ENCODE assay signal across 11 cellular contexts in genomic region chr16:70162041-70162451, GRCh38. TPM values are rescaled to one million over a fixed set of nuclear protein-coding genes. Genes with fewer than 3 reads are reported as not detected.
DNase-seq lines count a peak whose midpoint lies in the region; ATAC-seq and TF ChIP-seq lines count a peak whose summit lies in the region.
"Had no signal": no experiment of that assay in that cellular context is flagged by ENCODE, and none has a peak within 500 bp of the region (broad histone marks: within the 10 kb centered on the region; RNA-seq: fewer than 3 reads in every experiment).

No MANE protein-coding gene starts in this region.

- H3K9me3 ChIP-seq in tibial artery = no peaks in the 10 kb centered on the region

- TF ChIP-seq CTCF in AG10803 (conservative IDR thresholded peaks at IDR 0.05; ENCODE audit: low read length) = no peak
- TF ChIP-seq CTCF in choroid plexus epithelial cell (conservative IDR thresholded peaks at IDR 0.05; ENCODE audit: low read depth, low read length) = no peak
- TF ChIP-seq CTCF in tibial artery (IDR thresholded peaks at IDR 0.05) = no peak

- no peak overlapping the region for H3K23ac ChIP-seq in mesendoderm (ENCODE audit: low read length)

- no peak overlapping the region for H3K9ac ChIP-seq in mesendoderm (ENCODE audit: low read length)
- H3K9ac ChIP-seq: KMS-11 had no signal

- H2BK5ac ChIP-seq in mesendoderm (ENCODE audit: low read length) = no peak overlapping the region

- H3K4me1 ChIP-seq in mesendoderm (ENCODE audit: control insufficient read depth, low read depth, low read length) (no peaks in the 10 kb centered on the region), tibial artery (no peaks in the 10 kb centered on the region)

- no peaks in the 10 kb centered on the region for H3K79me1 ChIP-seq in mesendoderm (ENCODE audit: low read length)

- H3K4ac ChIP-seq in mesendoderm (ENCODE audit: low read depth, low read length) = no peak overlapping the region

- no peak overlapping the region for H4K5ac ChIP-seq in mesendoderm (ENCODE audit: low read length)

- no peak overlapping the region for H2BK120ac ChIP-seq in mesendoderm (ENCODE audit: low read depth, low read length)

- no peak overlapping the region for H4K8ac ChIP-seq in mesendoderm (ENCODE audit: low read depth, low read length)

- H3K27me3 ChIP-seq in mesendoderm (ENCODE audit: insufficient read depth, low read length, poor library complexity) (no peaks in the 10 kb centered on the region), tibial artery (no peaks in the 10 kb centered on the region)

- no peak overlapping the region for H3K18ac ChIP-seq in mesendoderm (ENCODE audit: low read length)

- H3K27ac ChIP-seq in mesendoderm (ENCODE audit: low read depth, low read length) = no peak overlapping the region
- H3K27ac ChIP-seq in tibial artery = no peak overlapping the region
- H3K27ac ChIP-seq: KMS-11 had no signal

- H3K56ac ChIP-seq in mesendoderm (ENCODE audit: low read length) = no peak overlapping the region

- H2AK5ac ChIP-seq in mesendoderm (ENCODE audit: low read length) = no peak overlapping the region

- intact Hi-C loops in tibial artery (cut with DNase I; ENCODE audit: low total_unique reads) = no loop called here

- ATAC-seq in HG03108 (IDR thresholded peaks at IDR 0.05; ENCODE audit: unreplicated experiment) = no peak

- H3K36me3 ChIP-seq in mesendoderm (ENCODE audit: control insufficient read depth, insufficient read depth, low read length) (peaks cover 8% of the 10 kb centered on the region), tibial artery (peaks cover 35 to 61% (median 59%) of the 10 kb centered on the region in 3 donors)

- DNase-seq in AG10803 (ENCODE audit: low read depth) = peak; percentile 62
- DNase-seq in HPDE6-E6E7 (ENCODE audit: extremely low spot score) = peak; percentile 97
- DNase-seq in choroid plexus epithelial cell (ENCODE audit: low read depth) = peak; percentile 48
- DNase-seq in mesendoderm = peak; percentile 15
- no peak for DNase-seq in tibial artery
- DNase-seq in mucosa of gallbladder (ENCODE audit: low spot score) = no peak
- no peak for DNase-seq in RPMI8226
- DNase-seq: activated T-cell treated with anti-CD3 and anti-CD28 coated beads, Interleukin-2, amount 50 U/mL, for 1 hour had no signal

- no CpG with 5 or more reads among the region's 7 CpGs for WGBS in mesendoderm (ENCODE audit: extremely low coverage, insufficient coverage, low lambda C conversion rate)

- no peak overlapping the region for H2BK15ac ChIP-seq in mesendoderm (replicated peaks; ENCODE audit: low read depth)

- no peak overlapping the region for H3K4me3 ChIP-seq in AG10803 (ENCODE audit: low read length)
- H3K4me3 ChIP-seq in choroid plexus epithelial cell (ENCODE audit: low read depth, low read length) = no peak overlapping the region
- H3K4me3 ChIP-seq in mesendoderm (ENCODE audit: low read length) = no peak overlapping the region
- no peak overlapping the region for H3K4me3 ChIP-seq in tibial artery

- H3K79me2 ChIP-seq in mesendoderm (ENCODE audit: control insufficient read depth, insufficient read depth, low read length) = no peaks in the 10 kb centered on the region

- no peak overlapping the region for H3K4me2 ChIP-seq in mesendoderm (ENCODE audit: low read length)
- H3K4me2 ChIP-seq: KMS-11 had no signal

RNA-seq across cellular contexts. Expression of gene CLEC18C, which starts 11.5 kb away (rescaled TPM):
- polyA plus RNA-seq in mesendoderm (2013, experiment 1 of 2) = 0.08 TPM
- polyA plus RNA-seq in mesendoderm (2013, experiment 2 of 2) = not detected
- total RNA-seq in mucosa of gallbladder = 0.98 TPM
- total RNA-seq: urinary bladder had no signal

RNA-seq across cellular contexts. Expression of gene PDPR, which starts 47.9 kb away (rescaled TPM):
- 17.7 TPM for polyA plus RNA-seq in mesendoderm (2013, experiment 1 of 2)
- polyA plus RNA-seq in mesendoderm (2013, experiment 2 of 2) = 17.3 TPM
- total RNA-seq in mucosa of gallbladder = 19.9 TPM

Comparison
In these comparisons a context has a peak if more than half of its experiments do, and no peak if none do; other contexts are left out.
1. DNase-seq: peak in AG10803 (single experiment), HPDE6-E6E7 (single experiment), choroid plexus epithelial cell (single experiment) and mesendoderm (single experiment); none in tibial artery (0 of 2), mucosa of gallbladder (single experiment) and RPMI8226 (single experiment).